Comparison of ENCODE assay signal across 24 cellular contexts in genomic region chr19:13066933-13067831, GRCh38. TPM values are rescaled to one million over a fixed set of nuclear protein-coding genes. Genes with fewer than 3 reads are reported as not detected.
DNase-seq lines count a peak whose midpoint lies in the region; ATAC-seq and TF ChIP-seq lines count a peak whose summit lies in the region.
"Had no signal": no experiment of that assay in that cellular context is flagged by ENCODE, and none has a peak within 500 bp of the region (broad histone marks: within the 10 kb centered on the region; RNA-seq: fewer than 3 reads in every experiment).

No MANE protein-coding gene starts in this region.

- H3K9me2 ChIP-seq in hepatocyte (replicated peaks; ENCODE audit: insufficient read depth): no peaks in the 10 kb centered on the region

- in situ Hi-C loops in HAP-1 (cut with MboI; ENCODE audit: low sequenced_read_pairs): no loop called here

- H3K9me3 ChIP-seq in heart right ventricle: no peaks in the 10 kb centered on the region
- no peaks in the 10 kb centered on the region for H3K9me3 ChIP-seq in hepatocyte (ENCODE audit: low read depth)
- no peaks in the 10 kb centered on the region for H3K9me3 ChIP-seq in psoas muscle
- no peaks in the 10 kb centered on the region for H3K9me3 ChIP-seq in vagina
- H3K9me3 ChIP-seq in HAP-1: no peaks in the 10 kb centered on the region
- H3K9me3 ChIP-seq: A549, upper lobe of left lung had no signal

- no peak for TF ChIP-seq POLR2A in vagina (IDR thresholded peaks at IDR 0.05)

- no peak overlapping the region for H3K4me3 ChIP-seq in heart right ventricle
- H3K4me3 ChIP-seq in hepatocyte: no peak overlapping the region
- peak overlapping the region; percentile 7 for H3K4me3 ChIP-seq in psoas muscle
- H3K4me3 ChIP-seq in vagina: no peak overlapping the region
- no peak overlapping the region for H3K4me3 ChIP-seq in HAP-1
- H3K4me3 ChIP-seq: A549, GM23338, upper lobe of left lung had no signal

- no peaks in the 10 kb centered on the region for H3K79me2 ChIP-seq in hepatocyte

- DNase-seq in heart right ventricle (no peak), left cardiac atrium (no peak), hepatocyte (ENCODE audit: low spot score) (peak; percentile 44), psoas muscle (peak in 1 of 2 donors; percentile 64), vagina (ENCODE audit: extremely low spot score in 2 of 2) (no peak), HAP-1 (ENCODE audit: low spot score in 2 of 2) (no peak)
- no peak for DNase-seq in stimulated activated CD4-positive, alpha-beta T cell treated with anti-CD3 and anti-CD28 coated beads, Interleukin-4, amount 100 ng/mL, for 1 hour
- DNase-seq: activated CD4-positive, alpha-beta T cell treated with anti-CD3 and anti-CD28 coated beads, Interleukin-2, amount 10 ng/mL, durations not matched to agents 24 days and 14 days; activated CD8-positive, alpha-beta memory T cell treated with anti-CD3 and anti-CD28 coated beads, Interleukin-2, amount 50 U/mL, for 48 hours; activated gamma-delta T cell; amniotic stem cell; cerebellar nuclear complex; effector memory CD8-positive, alpha-beta T cell; mesendoderm; NCI-H526; SHP77; stimulated activated CD4-positive, alpha-beta T cell treated with anti-CD3 and anti-CD28 coated beads, Interleukin-12 subunit alpha, Interleukin-12 subunit beta, amount 100 ng/mL, for 4 hours; upper lobe of left lung had no signal

- peaks cover 69 to 100% (median 96%) of the 10 kb centered on the region in 9 donors for H3K4me1 ChIP-seq in heart right ventricle
- peaks cover 23% of the 10 kb centered on the region for H3K4me1 ChIP-seq in hepatocyte (ENCODE audit: insufficient read depth)
- H3K4me1 ChIP-seq in psoas muscle: peaks cover 97% of the 10 kb centered on the region
- H3K4me1 ChIP-seq in vagina: peaks cover 99% of the 10 kb centered on the region
- no peaks in the 10 kb centered on the region for H3K4me1 ChIP-seq in HAP-1
- H3K4me1 ChIP-seq: A549 had no signal

- ATAC-seq in heart right ventricle (no peak), left cardiac atrium (no peak), psoas muscle (peak in 1 of 4 donors; percentile 21), GM21390 (IDR thresholded peaks at IDR 0.05; ENCODE audit: unreplicated experiment) (no peak)
- ATAC-seq: A549; effector memory CD8-positive, alpha-beta T cell; GM23338 had no signal

- intact Hi-C loops in heart right ventricle (cut with DNase I): loop anchor here in 1 of 10 donors (10.0 kb wide), 1 partner anchor 82 kb away; no protein-coding TSS in a partner anchor
- intact Hi-C loops in left cardiac atrium (cut with DNase I): no loop called here
- intact Hi-C loops in psoas muscle (cut with DNase I): no loop called here
- intact Hi-C loops in vagina (cut with DNase I): no loop called here

- H2AFZ ChIP-seq in hepatocyte: no peak overlapping the region
- H2AFZ ChIP-seq: GM23338 had no signal

- H3K36me3 ChIP-seq in heart right ventricle (no peaks in the 10 kb centered on the region), hepatocyte (replicated peaks; ENCODE audit: insufficient read depth, low read depth) (no peaks in the 10 kb centered on the region), psoas muscle (ENCODE audit: insufficient read depth in 1 of 2, low read depth in 1 of 2) (no peaks in the 10 kb centered on the region), vagina (no peaks in the 10 kb centered on the region), HAP-1 (replicated peaks) (no peaks in the 10 kb centered on the region)
- H3K36me3 ChIP-seq: upper lobe of left lung had no signal

- H3K27ac ChIP-seq in heart right ventricle: peak overlapping the region in 9 of 10 donors; percentile 20 to 99 (median 98)
- H3K27ac ChIP-seq in hepatocyte: no peak overlapping the region
- peak overlapping the region; percentile 90 for H3K27ac ChIP-seq in psoas muscle
- H3K27ac ChIP-seq in vagina: peak overlapping the region; percentile 96
- H3K27ac ChIP-seq: A549, C4-2B had no signal

- no peak for TF ChIP-seq CTCF in heart right ventricle (IDR thresholded peaks at IDR 0.05)
- no peak for TF ChIP-seq CTCF in hepatocyte (IDR thresholded peaks at IDR 0.05; ENCODE audit: poor library complexity)
- TF ChIP-seq CTCF in psoas muscle (IDR thresholded peaks at IDR 0.05): no peak
- no peak for TF ChIP-seq CTCF in vagina (IDR thresholded peaks at IDR 0.05)

- peaks cover 2% of the 10 kb centered on the region for H4K20me1 ChIP-seq in hepatocyte (ENCODE audit: insufficient read depth, poor library complexity, severe bottlenecking)

- 58 to 71% methylated on average over 18 of the region's 18 CpGs for WGBS in heart right ventricle, 2 donors
- WGBS in hepatocyte (ENCODE audit: low lambda C conversion rate, missing lambda C conversion rate): 83% methylated on average over 18 of the region's 18 CpGs
- WGBS in psoas muscle, 3 donors: 31 to 48% (median 32%) methylated on average over 18 of the region's 18 CpGs

- H3K27me3 ChIP-seq in heart right ventricle: no peaks in the 10 kb centered on the region
- H3K27me3 ChIP-seq in hepatocyte: peaks cover 17% of the 10 kb centered on the region
- H3K27me3 ChIP-seq in psoas muscle (ENCODE audit: insufficient read depth in 3 of 3, low read length in 2 of 3): no peaks in the 10 kb centered on the region
- H3K27me3 ChIP-seq in vagina: no peaks in the 10 kb centered on the region
- no peaks in the 10 kb centered on the region for H3K27me3 ChIP-seq in HAP-1 (ENCODE audit: low read depth)
- H3K27me3 ChIP-seq: upper lobe of left lung had no signal

- no peak overlapping the region for H3K4me2 ChIP-seq in hepatocyte
- H3K4me2 ChIP-seq: A549, GM23338 had no signal

RNA-seq across cellular contexts. Expression of gene LYL1, which starts 35.5 kb away (rescaled TPM):
- total RNA-seq in heart right ventricle (1 to 10 TPM; 3.4 to 9.9 (median 6.1) TPM), left cardiac atrium (1 to 10 TPM; 7.5 to 9.0 TPM), hepatocyte (0.36 and 0.47 TPM in 2 replicates), psoas muscle (1 to 10 TPM; 2.1 to 4.6 (median 3.2) TPM), vagina (11.5 TPM)
- polyA plus RNA-seq in heart right ventricle (10 to 100 TPM; 11.5 to 13.0 TPM), hepatocyte (1.0 and 1.4 TPM in 2 replicates), psoas muscle (1 to 10 TPM; 1.1 to 3.4 (median 1.1) TPM)
- total RNA-seq: G401 had no signal
- polyA plus RNA-seq: neural cell had no signal

RNA-seq across cellular contexts. Expression of gene TRMT1, which starts 49.4 kb away (rescaled TPM):
- total RNA-seq in heart right ventricle (10 to 100 TPM; 10.5 to 22.4 (median 14.2) TPM), left cardiac atrium (10 to 100 TPM; 18.4 to 20.9 TPM), hepatocyte (21.0 and 31.2 TPM in 2 replicates), psoas muscle (10 to 100 TPM; 31.6 to 45.3 (median 35.1) TPM), vagina (28.0 TPM)
- polyA plus RNA-seq in heart right ventricle (10 to 100 TPM; 33.1 to 54.0 TPM), hepatocyte (33.4 and 45.1 TPM in 2 replicates), psoas muscle (10 to 100 TPM; 42.3 to 87.1 (median 45.4) TPM)

RNA-seq across cellular contexts. Expression of gene NACC1, which starts 50.9 kb away (rescaled TPM):
- total RNA-seq in heart right ventricle: 10 to 100 TPM; 31.1 to 58.0 (median 35.1) TPM
- polyA plus RNA-seq in heart right ventricle: 10 to 100 TPM; 23.9 to 25.0 TPM
- 10 to 100 TPM; 34.9 to 47.8 TPM for total RNA-seq in left cardiac atrium
- 32.6 and 35.0 TPM in 2 replicates for total RNA-seq in hepatocyte
- polyA plus RNA-seq in hepatocyte: 9.7 and 11.1 TPM in 2 replicates
- total RNA-seq in psoas muscle: 10 to 100 TPM; 32.1 to 48.9 (median 37.9) TPM
- 10 to 100 TPM; 11.9 to 63.4 (median 45.8) TPM for polyA plus RNA-seq in psoas muscle
- 22.6 TPM for total RNA-seq in vagina
